Comparison of ENCODE assay signal across 36 cellular contexts in the genomic region with DNA sequence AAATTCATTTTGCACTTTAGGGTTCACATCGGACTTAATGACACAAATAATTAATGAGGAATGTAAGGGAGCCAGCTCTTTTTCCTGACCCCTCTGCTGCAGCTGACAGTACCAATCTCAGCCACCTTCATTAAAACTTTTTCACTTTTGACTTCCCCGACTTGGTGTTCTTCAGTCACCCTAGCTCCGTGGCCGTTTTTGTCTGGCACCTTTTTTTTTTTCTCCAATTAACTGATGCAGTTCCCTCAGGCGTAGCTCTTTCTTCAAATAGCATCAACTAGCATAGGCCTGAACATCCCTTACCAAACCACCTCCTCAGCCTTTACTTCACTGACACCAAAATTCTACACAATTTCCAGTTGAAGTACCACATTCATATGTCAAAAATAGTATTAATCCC.
"Had no signal": no experiment of that assay in that cellular context is flagged by ENCODE, and none has a peak within 500 bp of the region (broad histone marks: within the 10 kb centered on the region; RNA-seq: fewer than 3 reads in every experiment).

No MANE protein-coding gene starts in this region.

- H3K36me3 ChIP-seq: MG63 had no signal

- DNase-seq: Karpas-422, Kasumi-1, MG63, MM.1S, MV-4-11, NCI-H1048, NCI-H1092, NCI-H1092 treated with DMSO at 0.1 percent for 48 hours, NCI-H1105, NCI-H1105 treated with DMSO at 0.1 percent for 48 hours, NCI-H1417, NCI-H1417 treated with DMSO at 0.1 percent for 48 hours, NCI-H1436, NCI-H1436 treated with DMSO at 0.1 percent for 48 hours, NCI-H146, NCI-H1694, NCI-H1694 treated with DMSO at 0.1 percent for 48 hours, NCI-H187, NCI-H187 treated with DMSO at 0.1 percent for 48 hours, NCI-H1930, NCI-H2029, NCI-H2029 treated with DMSO at 0.1 percent for 48 hours, NCI-H2081, NCI-H2081 treated with DMSO at 0.1 percent for 48 hours, NCI-H2107, NCI-H2171, NCI-H2171 treated with DMSO at 0.1 percent for 48 hours, NCI-H2227 treated with DMSO at 0.1 percent for 48 hours, NCI-H226, NCI-H345, NCI-H446, NCI-H446 treated with DMSO at 0.1 percent for 48 hours, NCI-H510A, NCI-H510A treated with DMSO at 0.1 percent for 48 hours, NCI-H524, NCI-H524 treated with DMSO at 0.1 percent for 48 hours had no signal

- H3K27me3 ChIP-seq: MG63 had no signal

- H3K4me3 ChIP-seq: MG63 had no signal

- H3K9me3 ChIP-seq: MG63 had no signal
